In the genomic region with DNA sequence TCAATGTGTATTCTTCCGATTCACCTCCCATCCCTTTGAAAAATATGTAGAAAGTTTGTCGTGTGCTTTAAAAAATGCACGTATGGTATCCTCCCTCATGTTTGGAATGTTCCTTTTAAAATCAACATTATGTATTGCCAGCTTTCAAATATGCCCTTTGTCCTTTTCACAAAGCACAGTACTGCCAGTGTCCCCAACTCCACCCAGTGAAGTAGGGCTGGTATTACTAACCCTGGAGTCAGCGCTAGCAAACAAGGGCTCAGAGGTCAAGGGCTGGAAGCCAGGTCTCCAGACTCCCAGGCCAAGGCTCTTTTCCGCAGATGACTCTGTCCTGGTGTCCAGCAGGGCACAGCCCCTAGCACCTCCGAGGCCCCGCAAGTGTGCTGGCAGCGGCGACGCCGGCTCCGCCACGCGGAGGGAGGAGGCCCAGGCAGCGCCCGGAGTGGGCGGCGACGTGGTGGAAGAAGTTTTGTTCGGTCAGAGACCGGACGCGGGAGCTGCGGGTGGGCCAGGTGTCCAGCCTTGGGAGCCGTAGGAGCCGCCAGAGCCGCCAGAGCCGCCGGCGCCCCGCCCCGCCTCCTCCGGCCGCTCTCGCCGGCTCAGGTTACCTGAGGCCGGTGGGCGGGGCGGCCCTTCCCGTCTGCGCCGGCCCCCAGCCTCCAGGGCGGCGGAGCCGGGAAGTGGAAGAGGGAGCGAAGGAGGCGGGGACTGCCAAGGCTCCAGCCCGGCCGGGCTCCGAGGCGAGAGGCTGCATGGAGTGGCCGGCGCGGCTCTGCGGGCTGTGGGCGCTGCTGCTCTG, we compare ENCODE assay signal across 8 cellular contexts. TPM values are rescaled to one million over a fixed set of nuclear protein-coding genes. Genes with fewer than 3 reads are reported as not detected.
A peak's percentile ranks its signal among the peaks of the same experiment; 100 is the strongest.
DNase-seq lines count a peak whose midpoint lies in the region; ATAC-seq, FAIRE-seq and TF ChIP-seq lines count a peak whose summit lies in the region.

IL13RA1 (plus strand) TSS at position 720 of the 799 bp plus-strand sequence; CDS start at position 753, 33 bp downstream.

- no peak within 1 kb of the TSS for H2BK15ac ChIP-seq in H1 (ENCODE audit: low read length)

- no peaks in the 10 kb centered on the region for H4K20me1 ChIP-seq in H1 (replicated peaks in 1 of 2; ENCODE audit: control insufficient read depth in 1 of 2, insufficient read depth in 2 of 2, low read length in 2 of 2)

- peak in 1 of 2 experiments; percentile 23; a peak in 1 of 3 replicates for TF ChIP-seq POLR2A in H1 (IDR thresholded peaks at IDR 0.05; ENCODE audit: control extremely low read depth in 1 of 2, low read depth in 2 of 2, low read length in 2 of 2)
- TF ChIP-seq POLR2A in stomach (IDR thresholded peaks at IDR 0.05), result no peak

- H3K27ac ChIP-seq in H1 (ENCODE audit: low read depth, low read length) (no peak within 1 kb of the TSS), stomach (peak within 1 kb of the TSS; percentile 87 to 99 (median 93))

- H3K36me3 ChIP-seq in H1 (ENCODE audit: control insufficient read depth in 2 of 4, insufficient read depth in 4 of 4, low read length in 3 of 4) (no peaks in the 10 kb centered on the region), stomach (no peaks in the 10 kb centered on the region)

- POLR2A ChIA-PET in H1 (lab: Charles Lee; ENCODE audit: partially characterized antibody), result no interaction called here

- H3K27me3 ChIP-seq in H1 (replicated peaks in 1 of 4; ENCODE audit: control insufficient read depth in 3 of 4, extremely low read depth in 1 of 4, insufficient read depth in 3 of 4, low read length in 3 of 4) (peaks cover 0 to 16% (median 8%) of the 10 kb centered on the region in 4 experiments; a peak in 5 of 7 replicates), stomach (no peaks in the 10 kb centered on the region)

- peak; percentile 66 for ATAC-seq in HG02642 (IDR thresholded peaks at IDR 0.05; ENCODE audit: poor library complexity, unreplicated experiment)
- ATAC-seq in GM18858 (IDR thresholded peaks at IDR 0.05; ENCODE audit: unreplicated experiment), result no peak

- no peak for TF ChIP-seq EP300 in H1 (IDR thresholded peaks at IDR 0.05; ENCODE audit: borderline replicate concordance in 1 of 2, low read depth in 2 of 2, low read length in 2 of 2)
- no peak for TF ChIP-seq EP300 in stomach (IDR thresholded peaks at IDR 0.05)

- no peak within 1 kb of the TSS; the same call in 1 of the 2 replicates for H4K8ac ChIP-seq in H1 (ENCODE audit: extremely low read depth, insufficient read depth, low read length)

- DNase-seq in GM03348 (ENCODE audit: low spot score) (peak; percentile 91), NCI-H2029 treated with DMSO at 0.1 percent for 48 hours (lab: John Stamatoyannopoulos, UW) (peak; percentile 31), H1 (ENCODE audit: low read depth in 1 of 2, low spot score in 2 of 2) (peak; percentile 29 to 70), lung microvascular endothelial cell (ENCODE audit: low read depth in 2 of 2) (peak; percentile 51 to 80), stomach (peak; percentile 86)

- 24% methylated on average over 9 of the region's 56 CpGs; no CpG with 5 or more reads in 1 of the 2 experiments for WGBS in H1 (ENCODE audit: extremely low coverage in 1 of 2, insufficient coverage in 1 of 2, insufficient read length in 1 of 2, insufficient replicate concordance in 2 of 2, low coverage in 1 of 2, low lambda C conversion rate in 2 of 2, missing lambda C conversion rate in 1 of 2), 2 experiments
- WGBS in stomach, 5 donors, result 1 to 35% (median 25%) methylated on average over 3 to 53 of the region's 56 CpGs

- peaks cover 2 to 9% (median 3%) of the 10 kb centered on the region in 4 experiments; a peak in 4 of 7 replicates for H3K4me1 ChIP-seq in H1 (replicated peaks in 1 of 4; ENCODE audit: control insufficient read depth in 3 of 4, insufficient read depth in 4 of 4, low read length in 3 of 4)
- peaks cover 4 to 48% (median 31%) of the 10 kb centered on the region in 4 donors for H3K4me1 ChIP-seq in stomach

- H3K56ac ChIP-seq in H1 (replicated peaks; ENCODE audit: insufficient read length, low read depth, low read length), result peak within 1 kb of the TSS; percentile 30

- intact Hi-C loops in stomach (cut with DNase I; ENCODE audit: low total_unique reads), result no loop called here

- H2BK12ac ChIP-seq in H1 (ENCODE audit: low read depth, low read length), result peak within 1 kb of the TSS; percentile 50; the same call in 1 of the 2 replicates

- TF ChIP-seq RAD21 in H1 (IDR thresholded peaks at IDR 0.05 in 1 of 2, conservative IDR thresholded peaks at IDR 0.05 in 1 of 2; ENCODE audit: low read depth in 2 of 2, low read length in 2 of 2), result no peak

- H2AFZ ChIP-seq in H1 (ENCODE audit: low read length), result no peak within 1 kb of the TSS

- no peak within 1 kb of the TSS for H3K23ac ChIP-seq in H1 (ENCODE audit: insufficient read length)

- peak within 1 kb of the TSS in 2 of 4 experiments; percentile 20 to 49; a peak in 4 of 7 replicates for H3K9ac ChIP-seq in H1 (replicated peaks in 1 of 4; ENCODE audit: extremely low read depth in 1 of 4, low read depth in 3 of 4, low read length in 3 of 4)

- H4K91ac ChIP-seq in H1 (replicated peaks; ENCODE audit: insufficient read length, low read length), result peak within 1 kb of the TSS; percentile 55

- TF ChIP-seq CTCF in WI38 (IDR thresholded peaks at IDR 0.05; ENCODE audit: low read depth, low read length) (no peak), H1 (IDR thresholded peaks at IDR 0.05; ENCODE audit: control extremely low read depth in 1 of 3, insufficient read depth in 1 of 3, low read depth in 1 of 3, low read length in 3 of 3) (no peak), stomach (IDR thresholded peaks at IDR 0.05) (no peak)

- H3K4me3 ChIP-seq in WI38 (ENCODE audit: low read depth, low read length) (peak within 1 kb of the TSS; percentile 66), H1 (ENCODE audit: extremely low read depth in 1 of 4, insufficient read depth in 2 of 4, low read depth in 3 of 4, low read length in 4 of 4) (peak within 1 kb of the TSS; percentile 40 to 63 (median 42)), stomach (peak within 1 kb of the TSS; percentile 48 to 74 (median 58))

- no peaks in the 10 kb centered on the region for H3K79me2 ChIP-seq in H1 (ENCODE audit: control insufficient read depth in 1 of 2, insufficient read depth in 2 of 2, low read length in 2 of 2)

- H3K18ac ChIP-seq in H1 (ENCODE audit: extremely low read depth, low read length), result peak within 1 kb of the TSS; percentile 32; the same call in 1 of the 2 replicates

- H3K79me1 ChIP-seq in H1 (ENCODE audit: low read depth, low read length), result no peaks in the 10 kb centered on the region

- H3K4ac ChIP-seq in H1 (replicated peaks; ENCODE audit: insufficient read length, low read depth, low read length), result no peak within 1 kb of the TSS

- H2BK20ac ChIP-seq in H1 (ENCODE audit: low read length), result no peak within 1 kb of the TSS

- peak within 1 kb of the TSS; percentile 54 for H4K5ac ChIP-seq in H1 (ENCODE audit: insufficient read length, low read depth, low read length)

- no peak for FAIRE-seq in H1 (lab: Jason Lieb, UNC)

- H2AK5ac ChIP-seq in H1 (ENCODE audit: low read depth, low read length), result no peak within 1 kb of the TSS

- no peaks in the 10 kb centered on the region for H3K9me3 ChIP-seq in H1 (ENCODE audit: insufficient read depth in 2 of 2, low read depth in 1 of 2, low read length in 1 of 2)
- H3K9me3 ChIP-seq in stomach, result no peaks in the 10 kb centered on the region

- H3K14ac ChIP-seq in H1 (ENCODE audit: insufficient read length), result no peak within 1 kb of the TSS

- CTCF ChIA-PET in H1 (lab: Charles Lee; ENCODE audit: partially characterized antibody), result no interaction called here

- peaks cover 4% of the 10 kb centered on the region; the same call in 1 of the 2 replicates for H3K23me2 ChIP-seq in H1 (ENCODE audit: low read depth, low read length)

- H2BK5ac ChIP-seq in H1 (ENCODE audit: low read depth, low read length), result peak within 1 kb of the TSS; percentile 44; the same call in 1 of the 2 replicates

- H3K4me2 ChIP-seq in H1 (ENCODE audit: insufficient read depth in 1 of 2, low read depth in 2 of 2, low read length in 2 of 2), result peak within 1 kb of the TSS; percentile 73 to 78

- no peak within 1 kb of the TSS for H2BK120ac ChIP-seq in H1 (replicated peaks; ENCODE audit: low read depth, low read length)

TF ChIP-seq in H1, 55 proteins besides CTCF, POLR2A, EP300 and RAD21 (continues in another document):
- TF ChIP-seq KDM4A (IDR thresholded peaks at IDR 0.05; ENCODE audit: low read depth, low read length, severe bottlenecking) (peak; percentile 6), EGR1 (IDR thresholded peaks at IDR 0.05; ENCODE audit: borderline replicate concordance, low read depth, low read length) (no peak), SAP30 (IDR thresholded peaks at IDR 0.05; ENCODE audit: insufficient read depth, insufficient replicate concordance, low read length) (no peak), TCF12 (IDR thresholded peaks at IDR 0.05; ENCODE audit: low read depth, low read length) (no peak), MAX (IDR thresholded peaks at IDR 0.05) (peak; percentile 66), BCL11A (IDR thresholded peaks at IDR 0.05; ENCODE audit: low read depth in 2 of 2, low read length in 2 of 2) (no peak), CBX5 (IDR thresholded peaks at IDR 0.05; ENCODE audit: low read depth, low read length) (no peak), ZNF274 (IDR thresholded peaks at IDR 0.05; ENCODE audit: borderline replicate concordance, extremely low read depth, low read length) (no peak), HDAC2 (IDR thresholded peaks at IDR 0.05; ENCODE audit: borderline replicate concordance in 1 of 2, low read depth in 2 of 2, low read length in 2 of 2) (no peak), GABPA (IDR thresholded peaks at IDR 0.05; ENCODE audit: borderline replicate concordance, insufficient read depth, low read length) (no peak), TAF1 (IDR thresholded peaks at IDR 0.05; ENCODE audit: low read depth, low read length) (0 out of 2 replicates have a peak, but pooled peaks have one; percentile 33), PHF8 (conservative IDR thresholded peaks at IDR 0.05; ENCODE audit: low read depth, low read length) (no peak)

RNA-seq across cellular contexts. Expression of gene IL13RA1, which starts in this region (rescaled TPM):
- total RNA-seq in H1 (2021; fragmentation: NEBNext Ultra II Directional; extraction: Animal tissue kit (Norgen Biotek cat#: 25700)), result 8.6 and 9.4 TPM in 2 replicates
- polyA plus RNA-seq in H1 (2011; rRNA removed), result 1.7 and 3.3 TPM in 2 replicates
- polyA plus RNA-seq in H1 (2011; cell fraction: cytosol; rRNA removed), result 3.4 TPM
- polyA plus RNA-seq in H1 (2011; cell fraction: nucleus; rRNA removed), result 0.84 TPM
- 3.4 to 6.8 TPM (median 4.0 TPM) in 4 replicates for polyA plus RNA-seq in H1 (2012, experiment 1 of 2)
- 0.85 TPM for polyA plus RNA-seq in H1 (2012, experiment 2 of 2)
- 17.3 TPM for polyA plus RNA-seq in H1 (2013, experiment 1 of 2)
- 20.2 TPM for polyA plus RNA-seq in H1 (2013, experiment 2 of 2)
- polyA minus RNA-seq in H1 (2011; rRNA and poly(A)+ RNA removed), result 3.5 and 4.7 TPM in 2 replicates
- polyA minus RNA-seq in H1 (2011; cell fraction: cytosol; rRNA and poly(A)+ RNA removed), result 3.4 TPM
- polyA minus RNA-seq in H1 (2011; cell fraction: nucleus; rRNA and poly(A)+ RNA removed), result 2.8 TPM
- total RNA-seq in lung microvascular endothelial cell, result 44.9 and 53.6 TPM in 2 replicates
- total RNA-seq in stomach, result 100 to 1,000 TPM in 1 of 5 donors, 10 to 100 TPM in 4; 37.7 to 110 (median 70.1) TPM
- 10 to 100 TPM; 18.5 to 22.5 (median 19.1) TPM for polyA plus RNA-seq in stomach

Comparison
In these comparisons a context has a peak if more than half of its experiments do, and no peak if none do; other contexts are left out.
1. DNase-seq: peak in every context shown above with its lines; median percentile 91 in GM03348; 86 in stomach; 66 in lung microvascular endothelial cell; 50 in H1; 31 in NCI-H2029 treated with DMSO at 0.1 percent for 48 hours.